Comparison of ENCODE assay signal across 7 cellular contexts in genomic region chrX:14029039-14029424, GRCh38. TPM values are rescaled to one million over a fixed set of nuclear protein-coding genes. Genes with fewer than 3 reads are reported as not detected.
A peak's percentile ranks its signal among the peaks of the same experiment; 100 is the strongest.
DNase-seq lines count a peak whose midpoint lies in the region; ATAC-seq and TF ChIP-seq lines count a peak whose summit lies in the region.

No MANE protein-coding gene starts in this region.

- peak overlapping the region; percentile 95 for H3K4me2 ChIP-seq in fibroblast of lung (ENCODE audit: extremely low read depth, insufficient read depth, low read length)

- no peaks in the 10 kb centered on the region for H3K9me3 ChIP-seq in SK-N-MC (ENCODE audit: low read depth, low read length)
- no peaks in the 10 kb centered on the region for H3K9me3 ChIP-seq in fibroblast of lung (ENCODE audit: control insufficient read depth, insufficient read depth, low read depth, low read length)

- no peaks in the 10 kb centered on the region for H3K36me3 ChIP-seq in SK-N-MC (ENCODE audit: insufficient read depth, low read length)
- no peaks in the 10 kb centered on the region for H3K36me3 ChIP-seq in fibroblast of lung (ENCODE audit: control insufficient read depth, insufficient read depth, low read length)

- H4K20me1 ChIP-seq in fibroblast of lung (ENCODE audit: control insufficient read depth, extremely low read depth, insufficient read depth, low read length): no peaks in the 10 kb centered on the region

- peaks cover 9% of the 10 kb centered on the region for H3K4me1 ChIP-seq in fibroblast of lung (ENCODE audit: control insufficient read depth, extremely low read depth, insufficient read depth, low read length)

- ATAC-seq in sciatic nerve (peak; percentile 4), GM19328 (IDR thresholded peaks at IDR 0.05; ENCODE audit: unreplicated experiment) (no peak), HG03439 (IDR thresholded peaks at IDR 0.05; ENCODE audit: unreplicated experiment) (no peak)

- no peak for TF ChIP-seq CTCF in HFF-Myc (IDR thresholded peaks at IDR 0.05; ENCODE audit: low read depth, low read length, missing control alignments)
- TF ChIP-seq CTCF in fibroblast of lung (conservative IDR thresholded peaks at IDR 0.05 in 1 of 2, IDR thresholded peaks at IDR 0.05 in 1 of 2; ENCODE audit: low read depth in 1 of 2, low read length in 2 of 2): no peak

- H3K9ac ChIP-seq in SK-N-MC (ENCODE audit: insufficient read length) (peak overlapping the region; percentile 81), fibroblast of lung (ENCODE audit: insufficient read depth, low read length) (peak overlapping the region; percentile 77)

- H3K79me2 ChIP-seq in fibroblast of lung (ENCODE audit: control insufficient read depth, insufficient read depth, low read length): no peaks in the 10 kb centered on the region

- peaks cover 2% of the 10 kb centered on the region for H3K27me3 ChIP-seq in fibroblast of lung (ENCODE audit: control insufficient read depth, insufficient read depth, low read length)

- peak overlapping the region; percentile 54 for H3K4me3 ChIP-seq in HFF-Myc (replicated peaks; ENCODE audit: low read depth, low read length)
- peak overlapping the region; percentile 86 for H3K4me3 ChIP-seq in SK-N-MC
- peak overlapping the region; percentile 70 to 82 (median 76) for H3K4me3 ChIP-seq in fibroblast of lung (replicated peaks in 1 of 4; ENCODE audit: control extremely low read depth in 1 of 4, insufficient read depth in 1 of 4, low read depth in 3 of 4, low read length in 4 of 4)

- H3K27ac ChIP-seq in SK-N-MC (peak overlapping the region; percentile 7; the same call in 1 of the 2 replicates), fibroblast of lung (ENCODE audit: insufficient read depth, low read length) (peak overlapping the region; percentile 85)

- peak overlapping the region; percentile 21 for H2AFZ ChIP-seq in fibroblast of lung (ENCODE audit: low read length)

- intact Hi-C loops in sciatic nerve (cut with DNase I): no loop called here

- DNase-seq in HFF-Myc (ENCODE audit: extremely low read depth, low read depth) (no peak), SK-N-MC (ENCODE audit: low read depth, low spot score) (no peak), fibroblast of lung (ENCODE audit: low read depth in 2 of 2) (peak in 1 of 2 donors; percentile 2), sciatic nerve (ENCODE audit: low spot score) (no peak), NK-92 (lab: John Stamatoyannopoulos, UW; ENCODE audit: unreplicated experiment) (no peak)

RNA-seq across cellular contexts. Expression of gene GEMIN8, which starts 0.7 kb away (rescaled TPM):
- total RNA-seq in fibroblast of lung: 11.3 and 20.1 TPM in 2 replicates
- polyA plus RNA-seq in fibroblast of lung: 18.2 and 20.9 TPM in 2 replicates
- 13.9 and 17.2 TPM in 2 replicates for polyA plus RNA-seq in fibroblast of lung (2012)
- polyA minus RNA-seq in fibroblast of lung (ENCODE audit: low replicate concordance): 5.0 and 8.4 TPM in 2 replicates
- total RNA-seq in sciatic nerve: 33.6 TPM
